In the genomic region with DNA sequence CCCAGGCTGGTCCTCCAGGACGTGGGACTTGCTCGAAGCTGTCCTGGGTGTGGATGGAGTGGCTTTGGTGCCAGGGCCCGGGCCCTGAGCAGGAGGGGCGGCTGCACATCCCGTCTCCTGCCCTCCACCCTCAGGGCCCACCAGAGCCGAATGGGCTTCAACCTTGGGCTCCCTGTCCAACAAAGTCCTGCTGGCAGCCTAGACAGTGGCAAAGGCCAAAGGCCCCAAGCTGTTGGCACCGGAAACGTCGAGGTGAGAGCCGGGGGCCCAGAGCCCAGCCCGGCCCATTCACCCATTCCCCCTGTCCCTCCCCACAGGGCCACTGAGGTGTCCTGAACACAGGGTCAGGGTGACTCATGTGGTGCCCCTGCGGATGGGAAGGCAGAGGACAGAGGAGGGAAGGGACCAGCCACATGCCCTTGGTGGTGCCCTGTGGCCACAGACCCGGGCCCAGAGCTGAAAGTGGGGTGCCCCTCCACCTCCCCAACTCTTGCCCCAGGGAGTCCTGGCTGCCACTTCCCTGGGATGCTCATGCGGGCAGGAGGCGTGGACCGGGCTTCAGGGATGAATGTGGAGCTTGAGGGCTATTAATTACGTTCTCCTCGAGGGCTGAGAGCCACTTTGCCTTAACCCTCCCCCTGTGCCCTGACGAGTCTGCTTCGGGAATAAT, we compare ENCODE assay signal across 18 cellular contexts. TPM values are rescaled to one million over a fixed set of nuclear protein-coding genes. Genes with fewer than 3 reads are reported as not detected.
DNase-seq lines count a peak whose midpoint lies in the region; ATAC-seq and TF ChIP-seq lines count a peak whose summit lies in the region.
"Had no signal": no experiment of that assay in that cellular context is flagged by ENCODE, and none has a peak within 500 bp of the region (broad histone marks: within the 10 kb centered on the region; RNA-seq: fewer than 3 reads in every experiment).

No MANE protein-coding gene starts in this region.

- H3K4me1 Mint-ChIP-seq in nephron (peaks cover 21% of the 10 kb centered on the region), GM23338 (peaks cover 5% of the 10 kb centered on the region)

- peak overlapping the region; percentile 26 to 96 (median 87) for H3K27ac ChIP-seq in tibial nerve
- no peak overlapping the region for H3K27ac ChIP-seq in GM23338 (ENCODE audit: low read depth)

- no peaks in the 10 kb centered on the region for H3K27me3 ChIP-seq in tibial nerve
- H3K27me3 ChIP-seq in GM23338 (ENCODE audit: insufficient read depth), result no peaks in the 10 kb centered on the region

- WGBS in tibial nerve, 2 donors, result 63 to 75% methylated on average over 14 to 19 of the region's 20 CpGs

- H3K9me2 ChIP-seq in GM23338 (ENCODE audit: insufficient read depth), result no peaks in the 10 kb centered on the region

- no peak overlapping the region for H2AFZ ChIP-seq in GM23338

- no peak for TF ChIP-seq EP300 in tibial nerve (IDR thresholded peaks at IDR 0.05)

- H3K9me3 Mint-ChIP-seq in nephron, result no peaks in the 10 kb centered on the region
- no peaks in the 10 kb centered on the region for H3K9me3 Mint-ChIP-seq in GM23338
- H3K9me3 Mint-ChIP-seq: CD4-positive, alpha-beta T cell had no signal

- H3K27me3 Mint-ChIP-seq in nephron (ENCODE audit: low read depth) (peaks cover 3% of the 10 kb centered on the region), GM23338 (ENCODE audit: insufficient read depth, low read depth, poor library complexity) (peaks cover 10% of the 10 kb centered on the region)
- H3K27me3 Mint-ChIP-seq: CD4-positive, alpha-beta T cell had no signal

- H3K36me3 ChIP-seq in tibial nerve, result no peaks in the 10 kb centered on the region
- H3K36me3 ChIP-seq in GM23338 (ENCODE audit: insufficient read depth), result no peaks in the 10 kb centered on the region

- no peaks in the 10 kb centered on the region for H3K9me3 ChIP-seq in tibial nerve

- no peak overlapping the region for H3K4me3 Mint-ChIP-seq in nephron
- H3K4me3 Mint-ChIP-seq in GM23338, result no peak overlapping the region
- H3K4me3 Mint-ChIP-seq: CD4-positive, alpha-beta T cell had no signal

- TF ChIP-seq POLR2A in tibial nerve (IDR thresholded peaks at IDR 0.05), result no peak

- no peak overlapping the region for H3K4me2 ChIP-seq in GM23338

- H3K4me1 ChIP-seq in tibial nerve (peaks cover 0 to 78% (median 55%) of the 10 kb centered on the region in 4 donors), GM23338 (ENCODE audit: insufficient read depth) (no peaks in the 10 kb centered on the region)

- no peaks in the 10 kb centered on the region for H4K20me1 ChIP-seq in GM23338 (replicated peaks; ENCODE audit: insufficient read depth)

- H3K36me3 Mint-ChIP-seq in nephron (ENCODE audit: low read depth) (no peaks in the 10 kb centered on the region), GM23338 (ENCODE audit: low read depth) (no peaks in the 10 kb centered on the region)

- H3K4me3 ChIP-seq in tibial nerve, result no peak overlapping the region
- no peak overlapping the region for H3K4me3 ChIP-seq in GM23338
- H3K4me3 ChIP-seq: GM23248 had no signal

- DNase-seq in Right ventricle myocardium superior (peak; percentile 24), left ventricle myocardium superior (no peak), RPMI7951 (ENCODE audit: low read depth) (peak; percentile 29), tibial nerve (ENCODE audit: low spot score in 2 of 2) (no peak), NCI-H69 (lab: John Stamatoyannopoulos, UW) (no peak), GM23338 (ENCODE audit: low spot score) (no peak)
- DNase-seq: CD4-positive, alpha-beta T cell; DND-41; GDM1; GM23248; NCI-H1436 treated with DMSO at 0.1 percent for 48 hours; NCI-H2081; NCI-H526 treated with DMSO at 0.1 percent for 48 hours; NK-92 treated with Interleukin-12 subunit alpha and Interleukin-12 subunit beta, amount 100 ng/mL, for 24 hours; OCI-M1 had no signal

- intact Hi-C loops in Right ventricle myocardium superior (cut with DNase I), result no loop called here
- intact Hi-C loops in left ventricle myocardium superior (cut with micrococcal nuclease), result no loop called here

- H3K27ac Mint-ChIP-seq in nephron (peak overlapping the region; percentile 63 to 80 (median 78)), GM23338 (no peak overlapping the region)
- H3K27ac Mint-ChIP-seq: CD4-positive, alpha-beta T cell had no signal

- no peaks in the 10 kb centered on the region for H3F3A ChIP-seq in GM23338 (replicated peaks; ENCODE audit: low read depth)

- no peaks in the 10 kb centered on the region for H3K79me2 ChIP-seq in GM23338 (replicated peaks; ENCODE audit: insufficient read depth)

- TF ChIP-seq CTCF in nephron (IDR thresholded peaks at IDR 0.05; ENCODE audit: unreplicated experiment in 3 of 3) (no peak), tibial nerve (IDR thresholded peaks at IDR 0.05) (no peak), GM23338 (conservative IDR thresholded peaks at IDR 0.05; ENCODE audit: low read depth in 2 of 2) (no peak)

- ATAC-seq in Right ventricle myocardium superior (ENCODE audit: poor library complexity), result no peak
- no peak for ATAC-seq in left ventricle myocardium superior
- ATAC-seq in HG02763 (IDR thresholded peaks at IDR 0.05; ENCODE audit: unreplicated experiment), result no peak
- no peak for ATAC-seq in GM23338

TF ChIP-seq in GM23338, 12 proteins besides CTCF, POLR2A, EP300 and RAD21 (continues in another document):
- TF ChIP-seq EZH2phosphoT487 (IDR thresholded peaks at IDR 0.05; ENCODE audit: unreplicated experiment) (no peak), ZNF114 (CRISPR knock-in tag; IDR thresholded peaks at IDR 0.05) (no peak), POLR2AphosphoS5 (IDR thresholded peaks at IDR 0.05; ENCODE audit: low read depth) (no peak), EZH2 (IDR thresholded peaks at IDR 0.05; ENCODE audit: low read depth, unreplicated experiment) (no peak), ZNF331 (CRISPR knock-in tag; IDR thresholded peaks at IDR 0.05; ENCODE audit: low read depth) (no peak), CREB1 (CRISPR knock-in tag; IDR thresholded peaks at IDR 0.05; ENCODE audit: low read depth) (no peak), NANOG (IDR thresholded peaks at IDR 0.05; ENCODE audit: borderline replicate concordance) (no peak)
- TF ChIP-seq, protein P1, sequence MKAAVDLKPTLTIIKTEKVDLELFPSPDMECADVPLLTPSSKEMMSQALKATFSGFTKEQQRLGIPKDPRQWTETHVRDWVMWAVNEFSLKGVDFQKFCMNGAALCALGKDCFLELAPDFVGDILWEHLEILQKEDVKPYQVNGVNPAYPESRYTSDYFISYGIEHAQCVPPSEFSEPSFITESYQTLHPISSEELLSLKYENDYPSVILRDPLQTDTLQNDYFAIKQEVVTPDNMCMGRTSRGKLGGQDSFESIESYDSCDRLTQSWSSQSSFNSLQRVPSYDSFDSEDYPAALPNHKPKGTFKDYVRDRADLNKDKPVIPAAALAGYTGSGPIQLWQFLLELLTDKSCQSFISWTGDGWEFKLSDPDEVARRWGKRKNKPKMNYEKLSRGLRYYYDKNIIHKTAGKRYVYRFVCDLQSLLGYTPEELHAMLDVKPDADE (IDR thresholded peaks at IDR 0.05), result no peak
- TF ChIP-seq, protein P2, sequence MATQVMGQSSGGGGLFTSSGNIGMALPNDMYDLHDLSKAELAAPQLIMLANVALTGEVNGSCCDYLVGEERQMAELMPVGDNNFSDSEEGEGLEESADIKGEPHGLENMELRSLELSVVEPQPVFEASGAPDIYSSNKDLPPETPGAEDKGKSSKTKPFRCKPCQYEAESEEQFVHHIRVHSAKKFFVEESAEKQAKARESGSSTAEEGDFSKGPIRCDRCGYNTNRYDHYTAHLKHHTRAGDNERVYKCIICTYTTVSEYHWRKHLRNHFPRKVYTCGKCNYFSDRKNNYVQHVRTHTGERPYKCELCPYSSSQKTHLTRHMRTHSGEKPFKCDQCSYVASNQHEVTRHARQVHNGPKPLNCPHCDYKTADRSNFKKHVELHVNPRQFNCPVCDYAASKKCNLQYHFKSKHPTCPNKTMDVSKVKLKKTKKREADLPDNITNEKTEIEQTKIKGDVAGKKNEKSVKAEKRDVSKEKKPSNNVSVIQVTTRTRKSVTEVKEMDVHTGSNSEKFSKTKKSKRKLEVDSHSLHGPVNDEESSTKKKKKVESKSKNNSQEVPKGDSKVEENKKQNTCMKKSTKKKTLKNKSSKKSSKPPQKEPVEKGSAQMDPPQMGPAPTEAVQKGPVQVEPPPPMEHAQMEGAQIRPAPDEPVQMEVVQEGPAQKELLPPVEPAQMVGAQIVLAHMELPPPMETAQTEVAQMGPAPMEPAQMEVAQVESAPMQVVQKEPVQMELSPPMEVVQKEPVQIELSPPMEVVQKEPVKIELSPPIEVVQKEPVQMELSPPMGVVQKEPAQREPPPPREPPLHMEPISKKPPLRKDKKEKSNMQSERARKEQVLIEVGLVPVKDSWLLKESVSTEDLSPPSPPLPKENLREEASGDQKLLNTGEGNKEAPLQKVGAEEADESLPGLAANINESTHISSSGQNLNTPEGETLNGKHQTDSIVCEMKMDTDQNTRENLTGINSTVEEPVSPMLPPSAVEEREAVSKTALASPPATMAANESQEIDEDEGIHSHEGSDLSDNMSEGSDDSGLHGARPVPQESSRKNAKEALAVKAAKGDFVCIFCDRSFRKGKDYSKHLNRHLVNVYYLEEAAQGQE (IDR thresholded peaks at IDR 0.05; ENCODE audit: unreplicated experiment), result no peak

RNA-seq across cellular contexts. Expression of a gene that starts 9.1 kb away (rescaled TPM):
- 13.9 TPM for total RNA-seq in Right ventricle myocardium superior
- 19.9 TPM for total RNA-seq in left ventricle myocardium superior
- total RNA-seq in RPMI7951 (2014; rRNA removed; shearing (Covaris generic)), result 0.72 and 2.7 TPM in 2 replicates
- total RNA-seq in tibial nerve, result 1 to 10 TPM; 1.8 to 9.0 (median 5.8) TPM
- not detected in 2 replicates for total RNA-seq in GM23338 (2014; rRNA removed; shearing (Covaris generic))
- polyA plus RNA-seq in GM23338 (2016; fragmentation: Nextera tagmentation; extraction: Ambion mirVana), result not detected in 2 replicates
- total RNA-seq: GM23248 had no signal
- polyA plus RNA-seq: GM23248 had no signal

RNA-seq across cellular contexts. Expression of a gene that starts 9.2 kb away (rescaled TPM):
- total RNA-seq in Right ventricle myocardium superior (43.6 TPM), left ventricle myocardium superior (66.5 TPM), tibial nerve (1 to 10 TPM in 2 of 4 donors, under 1 TPM in 2; 0.39 to 2.4 (median 1.1) TPM)
- 0.68 and 1.6 TPM in 2 replicates for total RNA-seq in RPMI7951 (2014; rRNA removed; shearing (Covaris generic))
- not detected in 2 replicates for total RNA-seq in GM23338 (2014; rRNA removed; shearing (Covaris generic))
- not detected in 2 replicates for polyA plus RNA-seq in GM23338 (2016; fragmentation: Nextera tagmentation; extraction: Ambion mirVana)
- total RNA-seq: GM23248 had no signal
- polyA plus RNA-seq: GM23248 had no signal

RNA-seq across cellular contexts. Expression of a gene that starts 40.5 kb away (rescaled TPM):
- 0.11 TPM for total RNA-seq in Right ventricle myocardium superior
- 0.17 TPM for total RNA-seq in left ventricle myocardium superior
- total RNA-seq in RPMI7951 (2014; rRNA removed; shearing (Covaris generic)), result not detected in 2 replicates
- 1 to 10 TPM in 3 of 4 donors, under 1 TPM in 1; 0.66 to 4.1 (median 3.0) TPM for total RNA-seq in tibial nerve
- 1.6 and 2.6 TPM in 2 replicates for total RNA-seq in GM23338 (2014; rRNA removed; shearing (Covaris generic))
- 0.57 and 0.73 TPM in 2 replicates for polyA plus RNA-seq in GM23338 (2016; fragmentation: Nextera tagmentation; extraction: Ambion mirVana)
- total RNA-seq: CD4-positive, alpha-beta T cell; GM23248; HT1080 had no signal
- polyA plus RNA-seq: GM23248 had no signal

Comparison
In these comparisons a context has a peak if more than half of its experiments do, and no peak if none do; other contexts are left out.
1. DNase-seq: peak in Right ventricle myocardium superior (single experiment) and RPMI7951 (single experiment); none in left ventricle myocardium superior (single experiment), tibial nerve (0 of 2), NCI-H69 (single experiment) and GM23338 (single experiment).
2. RNA of a gene that starts 9.2 kb away (total RNA-seq): 66.5 TPM in left ventricle myocardium superior (single experiment) and 43.6 TPM in Right ventricle myocardium superior (single experiment); 0.39 to 2.4 TPM in tibial nerve, 0.68 to 1.6 TPM in RPMI7951 and not detected in GM23338; every median in the first group is over 10 times any median in the second.